In genomic region chr3:34679050-34679449, GRCh38 we compare ENCODE assay signal across 1 cellular context.
A peak's percentile ranks its signal among the peaks of the same experiment; 100 is the strongest.
TF ChIP-seq lines count a peak whose summit lies in the region.
"Not testable (repeated sequence)": the region's sequence is repeated elsewhere in the genome, so short reads cannot be mapped to it uniquely, and the experiment has no call there.

No MANE protein-coding gene starts in this region.

TF ChIP-seq in K562, 482 proteins besides CTCF, POLR2A, EP300 and RAD21 (continued from another document):
- TF ChIP-seq ZNF395 (CRISPR knock-in tag; IDR thresholded peaks at IDR 0.05) (0 out of 2 replicates have a peak, but pooled peaks have one; percentile 45), CBFA2T3 (IDR thresholded peaks at IDR 0.05) (peak; percentile 80), CBFA2T2 (conservative IDR thresholded peaks at IDR 0.05) (peak; percentile 60), TAL1 (IDR thresholded peaks at IDR 0.05) (peak; percentile 71), MITF (IDR thresholded peaks at IDR 0.05) (peak; percentile 45; the same call in 1 of the 2 replicates), TEAD1 (CRISPR knock-in tag; IDR thresholded peaks at IDR 0.05) (peak in 1 of 2 experiments; percentile 87; a peak in 2 of 4 replicates), ZKSCAN8 (CRISPR knock-in tag; IDR thresholded peaks at IDR 0.05) (peak; percentile 93), TEAD4 (IDR thresholded peaks at IDR 0.05; ENCODE audit: low read length) (peak; percentile 66), NCOR1 (IDR thresholded peaks at IDR 0.05) (peak; percentile 61), LEF1 (IDR thresholded peaks at IDR 0.05) (0 out of 2 replicates have a peak, but pooled peaks have one; percentile 45), ZNF644 (tag; IDR thresholded peaks at IDR 0.05; ENCODE audit: low read depth) (0 out of 2 replicates have a peak, but pooled peaks have one; percentile 22), ZMIZ1 (IDR thresholded peaks at IDR 0.05; ENCODE audit: low read depth in 2 of 2, low read length in 2 of 2) (peak in 1 of 2 experiments; percentile 22; a peak in 1 of 4 replicates), FOSL1 (tag; conservative IDR thresholded peaks at IDR 0.05) (0 out of 2 replicates have a peak, but pooled peaks have one; percentile 29)
- TF ChIP-seq TEAD4 (CRISPR knock-in tag; IDR thresholded peaks at IDR 0.05; ENCODE audit: borderline replicate concordance): not testable (repeated sequence)
